Comparison of ENCODE assay signal across 1 cellular context in the genomic region with DNA sequence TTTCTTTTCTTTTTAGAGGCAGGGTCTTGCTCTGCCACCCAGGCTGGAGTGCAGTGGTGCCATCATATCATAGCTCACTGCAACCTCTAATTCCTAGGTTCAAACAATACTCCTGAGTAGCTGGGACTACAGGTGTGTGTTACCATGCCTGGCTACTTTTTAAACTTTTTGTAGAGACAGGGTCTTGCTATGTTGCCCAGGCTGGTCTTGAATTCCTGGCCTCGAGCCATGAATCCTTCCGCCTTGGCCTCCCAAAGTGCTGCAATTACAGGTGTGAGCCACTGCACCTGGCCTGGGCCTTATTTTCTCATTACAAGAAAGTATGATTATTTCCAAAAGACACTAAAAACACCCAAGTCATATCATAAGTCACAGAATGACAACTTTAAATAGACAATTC.
TF ChIP-seq lines count a peak whose summit lies in the region.

No MANE protein-coding gene starts in this region.

TF ChIP-seq in HepG2, 621 proteins besides CTCF, POLR2A, EP300 and RAD21:
- TF ChIP-seq ZNF121 (CRISPR knock-in tag; IDR thresholded peaks at IDR 0.05) (peak; percentile 85), ZNF180 (CRISPR knock-in tag; IDR thresholded peaks at IDR 0.05; ENCODE audit: borderline replicate concordance, low read depth) (no peak), JUNB (CRISPR knock-in tag; IDR thresholded peaks at IDR 0.05; ENCODE audit: borderline replicate concordance) (no peak)
